ENCODE assay signal across 1 cellular context in genomic region chr1:6288674-6289073, GRCh38.
A peak's percentile ranks its signal among the peaks of the same experiment; 100 is the strongest.
TF ChIP-seq lines count a peak whose summit lies in the region.

No MANE protein-coding gene starts in this region.

TF ChIP-seq in HepG2, 621 proteins besides CTCF, POLR2A, EP300 and RAD21:
- TF ChIP-seq REST (IDR thresholded peaks at IDR 0.05; ENCODE audit: borderline replicate concordance in 1 of 2, low read depth in 1 of 2, low read length in 2 of 2) (no peak), RBM22 (optimal IDR thresholded peaks at IDR 0.05; ENCODE audit: low read length) (peak; percentile 0)
